ENCODE assay signal across 25 cellular contexts in genomic region chr5:140083120-140083519, GRCh38. TPM values are rescaled to one million over a fixed set of nuclear protein-coding genes. Genes with fewer than 3 reads are reported as not detected.
"Had no signal": no experiment of that assay in that cellular context is flagged by ENCODE, and none has a peak within 500 bp of the region (broad histone marks: within the 10 kb centered on the region; RNA-seq: fewer than 3 reads in every experiment).

No MANE protein-coding gene starts in this region.

- H3K27me3 ChIP-seq: ascending aorta, breast epithelium, colonic mucosa had no signal

- H3K27ac ChIP-seq: ascending aorta, breast epithelium, cardiac muscle cell, colonic mucosa, epithelial cell of prostate, VCaP had no signal

- H3K9me3 ChIP-seq: ascending aorta, breast epithelium, colonic mucosa had no signal

- H3K36me3 ChIP-seq: ascending aorta, breast epithelium, cardiac muscle cell, colonic mucosa had no signal

- H3K4me3 ChIP-seq: ascending aorta, breast epithelium, cardiac muscle cell, colonic mucosa had no signal

- H3K4me1 ChIP-seq: breast epithelium, colonic mucosa had no signal

- DNase-seq: activated CD4-positive, alpha-beta memory T cell treated with anti-CD3 and anti-CD28 coated beads, Interleukin-2, amount 10 ng/mL, durations not matched to agents 7 days and 5 days; activated CD4-positive, alpha-beta T cell treated with anti-CD3 and anti-CD28 coated beads for 1 hour; activated CD4-positive, alpha-beta T cell treated with anti-CD3 and anti-CD28 coated beads for 4 hours; activated CD4-positive, alpha-beta T cell treated with anti-CD3 and anti-CD28 coated beads, Interleukin-2, amount 10 ng/mL, durations not matched to agents 7 days and 5 days; activated CD4-positive, alpha-beta T cell treated with anti-CD3 and anti-CD28 coated beads, Interleukin-2, amount 50 U/mL, for 4 hours; activated CD8-positive, alpha-beta memory T cell treated with anti-CD3 and anti-CD28 coated beads, Interleukin-2, amount 50 U/mL, for 48 hours; activated gamma-delta T cell; activated naive CD4-positive, alpha-beta T cell; activated naive CD4-positive, alpha-beta T cell treated with anti-CD3 and anti-CD28 coated beads, Interleukin-2, amount 10 ng/mL, durations not matched to agents 7 days and 5 days; activated naive CD8-positive, alpha-beta T cell treated with anti-CD3 and anti-CD28 coated beads, Interleukin-2, amount 10 ng/mL, durations not matched to agents 7 days and 5 days; activated T-cell treated with anti-CD3 and anti-CD28 coated beads for 4 hours; activated T-cell treated with anti-CD3 and anti-CD28 coated beads, Interleukin-2, amount 50 U/mL, for 24 hours; activated T-cell treated with anti-CD3 and anti-CD28 coated beads, Interleukin-2, amount 50 U/mL, for 72 hours; central memory CD4-positive, alpha-beta T cell; cerebellar nuclear complex; colonic mucosa; effector CD8-positive, alpha-beta T cell; foreskin fibroblast; head of caudate nucleus; T-helper 2 cell had no signal

RNA-seq across cellular contexts. Expression of gene NRG2, which starts 40.0 kb away (rescaled TPM):
- total RNA-seq: activated CD4-positive, alpha-beta memory T cell treated with anti-CD3 and anti-CD28 coated beads, Interleukin-2, amount 10 ng/mL, durations not matched to agents 7 days and 5 days; activated CD4-positive, alpha-beta T cell treated with anti-CD3 and anti-CD28 coated beads, Interleukin-2, amount 10 ng/mL, durations not matched to agents 7 days and 5 days had no signal
